Comparison of ENCODE assay signal across 36 cellular contexts in the genomic region with DNA sequence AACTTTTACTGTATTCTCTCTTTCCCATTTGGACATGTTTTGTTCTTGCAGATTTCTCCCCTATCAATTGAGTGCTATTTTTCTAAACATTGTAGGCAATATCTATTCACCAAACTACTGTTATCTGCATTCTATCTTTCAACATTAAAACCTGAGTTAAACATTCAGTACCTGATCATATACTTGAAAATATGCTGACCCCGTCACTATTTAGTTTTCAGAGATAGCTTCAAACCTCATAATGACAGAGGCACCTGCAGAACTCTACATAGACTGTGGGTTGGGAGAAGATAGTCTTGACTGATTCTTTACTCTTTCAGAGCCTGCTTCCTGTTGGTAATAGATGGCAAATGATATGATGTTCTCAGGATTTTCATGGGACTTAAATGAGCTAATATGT.
"Had no signal": no experiment of that assay in that cellular context is flagged by ENCODE, and none has a peak within 500 bp of the region (broad histone marks: within the 10 kb centered on the region; RNA-seq: fewer than 3 reads in every experiment).

No MANE protein-coding gene starts in this region.

- H3K27me3 ChIP-seq: MG63 had no signal

- DNase-seq: Kasumi-1, MG63, MM.1S, MV-4-11, NCI-H1048, NCI-H1092, NCI-H1092 treated with DMSO at 0.1 percent for 48 hours, NCI-H1105, NCI-H1105 treated with DMSO at 0.1 percent for 48 hours, NCI-H1417, NCI-H1417 treated with DMSO at 0.1 percent for 48 hours, NCI-H1436, NCI-H1436 treated with DMSO at 0.1 percent for 48 hours, NCI-H146, NCI-H1694, NCI-H1694 treated with DMSO at 0.1 percent for 48 hours, NCI-H187, NCI-H187 treated with DMSO at 0.1 percent for 48 hours, NCI-H1930, NCI-H2029, NCI-H2029 treated with DMSO at 0.1 percent for 48 hours, NCI-H2081, NCI-H2081 treated with DMSO at 0.1 percent for 48 hours, NCI-H2107, NCI-H2171, NCI-H2171 treated with DMSO at 0.1 percent for 48 hours, NCI-H2227 treated with DMSO at 0.1 percent for 48 hours, NCI-H226, NCI-H345, NCI-H446, NCI-H446 treated with DMSO at 0.1 percent for 48 hours, NCI-H510A, NCI-H510A treated with DMSO at 0.1 percent for 48 hours, NCI-H524, NCI-H524 treated with DMSO at 0.1 percent for 48 hours, NCI-H526 had no signal

- H3K36me3 ChIP-seq: MG63 had no signal

- H3K4me3 ChIP-seq: MG63 had no signal
